In genomic region chr17:49788443-49789277, GRCh38 we compare ENCODE assay signal across 8 cellular contexts. TPM values are rescaled to one million over a fixed set of nuclear protein-coding genes. Genes with fewer than 3 reads are reported as not detected.
DNase-seq lines count a peak whose midpoint lies in the region; ATAC-seq lines count a peak whose summit lies in the region.

Gene KAT7, plus strand, starts transcription at chr17:49788681. Its CDS starts 154 bp downstream, at chr17:49788835.

- peak within 1 kb of the TSS; percentile 91 for H3K9ac ChIP-seq in rectal smooth muscle tissue (ENCODE audit: low read length)

- DNase-seq in NCI-H2081 (lab: John Stamatoyannopoulos, UW): peak; percentile 100
- peak; percentile 99 for DNase-seq in T1000 (lab: John Stamatoyannopoulos, UW)
- DNase-seq in astrocyte of the hippocampus (ENCODE audit: low read depth, low spot score): peak; percentile 100
- DNase-seq in hepatic stellate cell (ENCODE audit: low spot score): peak; percentile 97
- DNase-seq in aorta: peak; percentile 99

- no peaks in the 10 kb centered on the region for H3K9me3 ChIP-seq in aorta (ENCODE audit: control insufficient read depth, low read length)

- H3K27ac ChIP-seq in rectal smooth muscle tissue (ENCODE audit: low read depth, low read length): peak within 1 kb of the TSS; percentile 99
- H3K27ac ChIP-seq in aorta (ENCODE audit: low read depth in 1 of 2, low read length in 2 of 2): peak within 1 kb of the TSS; percentile 73 to 98

- no peaks in the 10 kb centered on the region for H3K27me3 ChIP-seq in rectal smooth muscle tissue (ENCODE audit: control insufficient read depth, insufficient read depth, low read length)
- no peaks in the 10 kb centered on the region for H3K27me3 ChIP-seq in aorta (ENCODE audit: control insufficient read depth in 1 of 2, insufficient read depth in 2 of 2, low read length in 1 of 2)

- peak within 1 kb of the TSS; percentile 90 for H3K4me3 ChIP-seq in rectal smooth muscle tissue (ENCODE audit: low read length)
- H3K4me3 ChIP-seq in aorta (ENCODE audit: low read length in 2 of 2): peak within 1 kb of the TSS; percentile 64 to 86

- H3K36me3 ChIP-seq in rectal smooth muscle tissue (ENCODE audit: control insufficient read depth, insufficient read depth, low read length) (peaks cover 8% of the 10 kb centered on the region), aorta (ENCODE audit: control insufficient read depth in 1 of 2, insufficient read depth in 2 of 2, low read length in 1 of 2) (no peaks in the 10 kb centered on the region)

- intact Hi-C loops in aorta (cut with DNase I): loop anchor here (1.0 to 5.0 kb wide), 4 partner anchors 24 to 221 kb away; partner anchors contain the start of genes FAM117A (in 1 of the 2) and TAC4 (in 1 of the 2)

- 0 to 1% methylated on average over 63 of the region's 63 CpGs for WGBS in aorta, 2 donors

- H3K4me1 ChIP-seq in rectal smooth muscle tissue (ENCODE audit: control insufficient read depth, insufficient read depth, low read length) (peaks cover 17% of the 10 kb centered on the region), aorta (ENCODE audit: control insufficient read depth in 1 of 2, insufficient read depth in 2 of 2, low read length in 2 of 2) (no peaks in the 10 kb centered on the region)

- ATAC-seq in GM18508 (IDR thresholded peaks at IDR 0.05; ENCODE audit: insufficient read depth, unreplicated experiment) (peak; percentile 77), HG03025 (IDR thresholded peaks at IDR 0.05; ENCODE audit: low FRiP score, unreplicated experiment) (peak; percentile 87), aorta (ENCODE audit: low FRiP score) (peak; percentile 98)

RNA-seq across cellular contexts. Expression of gene KAT7, which starts in this region (rescaled TPM):
- total RNA-seq in aorta: 10 to 100 TPM; 60.8 to 63.9 TPM
- 10 to 100 TPM in 1 of 2 donors, 1 to 10 TPM in 1; 6.1 to 17.4 TPM for polyA plus RNA-seq in aorta

Comparison
In these comparisons a context has a peak if more than half of its experiments do, and no peak if none do; other contexts are left out.
1. Peak in every context shown above with its lines: DNase-seq, ATAC-seq, H3K4me3 ChIP-seq and H3K27ac ChIP-seq.